ENCODE assay signal across 24 cellular contexts in genomic region chr12:48022676-48023385, GRCh38. TPM values are rescaled to one million over a fixed set of nuclear protein-coding genes. Genes with fewer than 3 reads are reported as not detected.
DNase-seq lines count a peak whose midpoint lies in the region; ATAC-seq, FAIRE-seq and TF ChIP-seq lines count a peak whose summit lies in the region.
"Had no signal": no experiment of that assay in that cellular context is flagged by ENCODE, and none has a peak within 500 bp of the region (broad histone marks: within the 10 kb centered on the region; RNA-seq: fewer than 3 reads in every experiment).

No MANE protein-coding gene starts in this region.

- POLR2A ChIA-PET in Caco-2 (lab: Charles Lee) (interaction anchor here (0.6 to 2.3 kb wide), 10 partner anchors 7 to 134 kb away, joined by 3 to 33 read pairs (median 5); partner anchors contain the start of genes ASB8, PFKM and VDR), Panc1 (lab: Charles Lee) (no interaction called here)

- peak overlapping the region; percentile 87 for H3K27ac ChIP-seq in 22Rv1
- peak overlapping the region; percentile 29; the same call in 1 of the 2 replicates for H3K27ac ChIP-seq in Panc1 (ENCODE audit: low read length)
- H3K27ac ChIP-seq in pancreas, result no peak overlapping the region

- ATAC-seq in Panc1 (no peak), pancreas (no peak), GM18870 (IDR thresholded peaks at IDR 0.05; ENCODE audit: unreplicated experiment) (no peak)
- ATAC-seq: activated CD4-positive, alpha-beta T cell treated with anti-CD3 and anti-CD28 coated beads for 36 hours; left lobe of liver; stimulated activated effector memory CD8-positive, alpha-beta T cell treated with anti-CD3 and anti-CD28 coated beads, Interleukin-12 subunit alpha, Interleukin-12 subunit beta, amount 100 ng/mL, for 72 hours had no signal

- H3K27me3 ChIP-seq in Caco-2 (replicated peaks; ENCODE audit: control insufficient read depth, insufficient read depth, low read length), result no peaks in the 10 kb centered on the region
- H3K27me3 ChIP-seq in Panc1 (ENCODE audit: control insufficient read depth, insufficient read depth, low read length), result peaks cover 6% of the 10 kb centered on the region; the same call in 1 of the 2 replicates
- no peaks in the 10 kb centered on the region for H3K27me3 ChIP-seq in pancreas
- H3K27me3 ChIP-seq: testis had no signal

- H3K4me1 Mint-ChIP-seq in Caco-2 (ENCODE audit: low read depth, unreplicated experiment) (peaks cover 63% of the 10 kb centered on the region), mesothelial cell of epicardium (peaks cover 46% of the 10 kb centered on the region)
- H3K4me1 Mint-ChIP-seq: activated CD4-positive, alpha-beta T cell treated with anti-CD3 and anti-CD28 coated beads for 36 hours; stimulated activated effector memory CD8-positive, alpha-beta T cell treated with anti-CD3 and anti-CD28 coated beads, Interleukin-12 subunit alpha, Interleukin-12 subunit beta, amount 100 ng/mL, for 72 hours had no signal

- H3K9me3 Mint-ChIP-seq in Caco-2 (ENCODE audit: unreplicated experiment), result no peaks in the 10 kb centered on the region
- no peaks in the 10 kb centered on the region for H3K9me3 Mint-ChIP-seq in mesothelial cell of epicardium
- H3K9me3 Mint-ChIP-seq: CD4-positive, alpha-beta T cell; dendritic cell treated with granulocyte-macrophage colony-stimulating factor and Interleukin-4, amounts not matched to agents 40 ng/mL and 50 ng/mL, for 4 days; nephron; stimulated activated effector memory CD8-positive, alpha-beta T cell treated with anti-CD3 and anti-CD28 coated beads, Interleukin-12 subunit alpha, Interleukin-12 subunit beta, amount 100 ng/mL, for 72 hours had no signal

- H3K4me3 ChIP-seq in Caco-2 (ENCODE audit: low read depth, low read length) (no peak overlapping the region), Panc1 (ENCODE audit: low read depth in 2 of 2, low read length in 2 of 2) (no peak overlapping the region), pancreas (no peak overlapping the region)
- H3K4me3 ChIP-seq: testis had no signal

- FAIRE-seq in pancreas (lab: Jason Lieb, UNC), result no peak
- FAIRE-seq: HTR-8/SVneo had no signal

- TF ChIP-seq CTCF in 22Rv1 (IDR thresholded peaks at IDR 0.05) (no peak), Caco-2 (IDR thresholded peaks at IDR 0.05; ENCODE audit: insufficient read depth in 1 of 2, low read depth in 1 of 2, low read length in 1 of 2, severe bottlenecking in 1 of 2, unreplicated experiment in 1 of 2) (no peak), Panc1 (IDR thresholded peaks at IDR 0.05) (no peak), mesothelial cell of epicardium (IDR thresholded peaks at IDR 0.05; ENCODE audit: unreplicated experiment) (no peak), pancreas (IDR thresholded peaks at IDR 0.05) (no peak)

- H3K36me3 ChIP-seq in Caco-2 (ENCODE audit: control insufficient read depth, insufficient read depth, low read length) (no peaks in the 10 kb centered on the region), Panc1 (ENCODE audit: control insufficient read depth, insufficient read depth, low read length) (no peaks in the 10 kb centered on the region), pancreas (no peaks in the 10 kb centered on the region)

- in situ Hi-C loops in Panc1 (cut with HindIII; ENCODE audit: low pct_unique_long_range_greater_than_20kb, low sequenced_read_pairs), result no loop called here

- no peaks in the 10 kb centered on the region for H3K9me3 ChIP-seq in Caco-2
- no peaks in the 10 kb centered on the region for H3K9me3 ChIP-seq in Panc1 (ENCODE audit: control insufficient read depth, insufficient read depth, low read depth, low read length)
- H3K9me3 ChIP-seq in pancreas, result no peaks in the 10 kb centered on the region
- H3K9me3 ChIP-seq: testis had no signal

- peak overlapping the region; percentile 64 for H3K4me3 Mint-ChIP-seq in Caco-2 (ENCODE audit: unreplicated experiment)
- H3K4me3 Mint-ChIP-seq in mesothelial cell of epicardium, result no peak overlapping the region
- H3K4me3 Mint-ChIP-seq: activated CD4-positive, alpha-beta T cell treated with anti-CD3 and anti-CD28 coated beads for 36 hours; CD4-positive, alpha-beta T cell; dendritic cell treated with granulocyte-macrophage colony-stimulating factor and Interleukin-4, amounts not matched to agents 40 ng/mL and 50 ng/mL, for 4 days; nephron; stimulated activated effector memory CD8-positive, alpha-beta T cell treated with anti-CD3 and anti-CD28 coated beads, Interleukin-12 subunit alpha, Interleukin-12 subunit beta, amount 100 ng/mL, for 72 hours had no signal

- BruUV-seq in Caco-2 (replicated peaks; lab: Mats Ljungman, UMichigan), result no TSS peak
- BruUV-seq in Panc1 (replicated peaks; lab: Mats Ljungman, UMichigan), result no TSS peak

- intact Hi-C loops in Caco-2 (cut with micrococcal nuclease; ENCODE audit: unreplicated experiment), result loop anchor here (1.0 to 2.0 kb wide), 6 partner anchors 14 to 176 kb away; partner anchors contain the start of gene TMEM106C
- intact Hi-C loops in Panc1 (cut with micrococcal nuclease; ENCODE audit: unreplicated experiment), result no loop called here
- intact Hi-C loops in pancreas (cut with DNase I), result no loop called here

- CTCF ChIA-PET in Caco-2 (lab: Charles Lee) (interaction anchor here (0.7 to 2.4 kb wide), 10 partner anchors 11 to 160 kb away, joined by 3 to 12 read pairs (median 3); partner anchors contain the start of genes TMEM106C and VDR), Panc1 (lab: Charles Lee) (no interaction called here)

- H3K27me3 Mint-ChIP-seq in Caco-2 (ENCODE audit: insufficient read depth, unreplicated experiment) (no peaks in the 10 kb centered on the region), mesothelial cell of epicardium (ENCODE audit: low read depth) (peaks cover 8% of the 10 kb centered on the region)

- DNase-seq in Caco-2 (peak; percentile 93 to 96), Panc1 (ENCODE audit: low read depth, low spot score) (no peak), mesothelial cell of epicardium (ENCODE audit: low spot score in 2 of 2, unreplicated experiment in 2 of 2) (no peak), pancreas (no peak), HPDE6-E6E7 (ENCODE audit: extremely low spot score) (no peak)
- DNase-seq: activated CD4-positive, alpha-beta T cell treated with anti-CD3 and anti-CD28 coated beads for 36 hours; activated naive CD4-positive, alpha-beta T cell treated with Interleukin-2 at 50 U/mL for 16 hours; activated T-cell treated with anti-CD3 and anti-CD28 coated beads, Interleukin-2, amount 50 U/mL, for 48 hours; CD4-positive, alpha-beta T cell; glutamatergic neuron; Kasumi-1; NCI-H1048; OCI-M1; stimulated activated CD4-positive, alpha-beta T cell treated with anti-CD3 and anti-CD28 coated beads, Interleukin-1b, Interleukin-23, amount 100 ng/mL, for 48 hours had no signal

- 61% methylated on average over 7 of the region's 7 CpGs for WGBS in pancreas, 2 donors

- H3K27ac Mint-ChIP-seq in Caco-2 (ENCODE audit: unreplicated experiment), result peak overlapping the region; percentile 88
- peak overlapping the region; percentile 84 for H3K27ac Mint-ChIP-seq in mesothelial cell of epicardium
- H3K27ac Mint-ChIP-seq: activated CD4-positive, alpha-beta T cell treated with anti-CD3 and anti-CD28 coated beads for 36 hours; CD4-positive, alpha-beta T cell; dendritic cell treated with granulocyte-macrophage colony-stimulating factor and Interleukin-4, amounts not matched to agents 40 ng/mL and 50 ng/mL, for 4 days; nephron; stimulated activated effector memory CD8-positive, alpha-beta T cell treated with anti-CD3 and anti-CD28 coated beads, Interleukin-12 subunit alpha, Interleukin-12 subunit beta, amount 100 ng/mL, for 72 hours had no signal

- H3K4me1 ChIP-seq in Caco-2 (peaks cover 76% of the 10 kb centered on the region), Panc1 (ENCODE audit: control insufficient read depth, insufficient read depth, low read length) (peaks cover 30% of the 10 kb centered on the region), pancreas (no peaks in the 10 kb centered on the region)

- H3K36me3 Mint-ChIP-seq in Caco-2 (ENCODE audit: insufficient read depth, unreplicated experiment) (peaks cover 11% of the 10 kb centered on the region), mesothelial cell of epicardium (no peaks in the 10 kb centered on the region)
- H3K36me3 Mint-ChIP-seq: stimulated activated effector memory CD8-positive, alpha-beta T cell treated with anti-CD3 and anti-CD28 coated beads, Interleukin-12 subunit alpha, Interleukin-12 subunit beta, amount 100 ng/mL, for 72 hours had no signal

RNA-seq across cellular contexts. Expression of gene COL2A1, which starts 18.6 kb away (rescaled TPM):
- total RNA-seq in Caco-2 (2022) (200 and 201 TPM in 2 replicates), Panc1 (2021; ENCODE audit: unreplicated experiment) (1.4 TPM), mesothelial cell of epicardium (70.9 to 86.4 TPM (median 80.6 TPM) in 3 replicates), pancreas (under 1 TPM in 1 of 6 donors, not detected in 5; 0.06 TPM)
- polyA plus RNA-seq in Panc1 (2012; ENCODE audit: insufficient read length), result 0.55 TPM
- polyA plus RNA-seq in pancreas, result under 1 TPM; 0.04 to 0.12 TPM
- total RNA-seq: activated CD8-positive, alpha-beta memory T cell treated with anti-CD3 and anti-CD28 coated beads for 36 hours; CD4-positive, alpha-beta T cell; pulmonary artery endothelial cell had no signal

RNA-seq across cellular contexts. Expression of gene TMEM106C, which starts 59.4 kb away (rescaled TPM):
- total RNA-seq in Caco-2 (2022) (247 and 281 TPM in 2 replicates), Panc1 (2021; ENCODE audit: unreplicated experiment) (93.7 TPM), mesothelial cell of epicardium (73.7 to 83.1 TPM (median 80.1 TPM) in 3 replicates), pancreas (10 to 100 TPM; 25.6 to 42.1 (median 31.7) TPM)
- 80.2 TPM for polyA plus RNA-seq in Panc1 (2012; ENCODE audit: insufficient read length)
- polyA plus RNA-seq in pancreas, result 10 to 100 TPM; 24.7 to 44.7 TPM

Comparison
In these comparisons a context has a peak if more than half of its experiments do, and no peak if none do; other contexts are left out.
1. H3K27ac ChIP-seq: peak in 22Rv1 (single experiment) and Panc1 (single experiment); none in pancreas (0 of 4).
2. DNase-seq: peak in Caco-2 (2 of 2); none in Panc1 (single experiment), mesothelial cell of epicardium (0 of 2), pancreas (0 of 6) and HPDE6-E6E7 (single experiment).
3. RNA of gene COL2A1, which starts 18.6 kb away (total RNA-seq): 200 to 201 TPM in Caco-2 and 70.9 to 86.4 TPM in mesothelial cell of epicardium; 1.4 TPM in Panc1 (single experiment) and 0.06 TPM in pancreas; every median in the first group is over 10 times any median in the second.